In genomic region chr10:89624020-89624419, GRCh38 we compare ENCODE assay signal across 39 cellular contexts.
"Had no signal": no experiment of that assay in that cellular context is flagged by ENCODE, and none has a peak within 500 bp of the region (broad histone marks: within the 10 kb centered on the region; RNA-seq: fewer than 3 reads in every experiment).

No MANE protein-coding gene starts in this region.

- H3K9me3 ChIP-seq: adrenal gland had no signal

- H3K27me3 ChIP-seq: adrenal gland, ascending aorta, body of pancreas, brain microvascular endothelial cell, breast epithelium, cardiac muscle cell had no signal

- H3K4me1 ChIP-seq: ascending aorta, body of pancreas, breast epithelium had no signal

- H3K27ac ChIP-seq: adrenal gland, ascending aorta, body of pancreas, brain microvascular endothelial cell, breast epithelium had no signal

- H3K4me3 Mint-ChIP-seq: activated naive CD4-positive, alpha-beta T cell treated with anti-CD3 and anti-CD28 coated beads for 36 hours; activated naive CD4-positive, alpha-beta T cell treated with anti-CD3 and anti-CD28 coated beads, Interleukin-2, amount 10 ng/mL, durations not matched to agents 7 days and 5 days; activated naive CD4-positive, alpha-beta T cell treated with anti-CD3 and anti-CD28 coated beads, Interleukin-2, amount 50 U/mL, for 24 hours; activated naive CD8-positive, alpha-beta T cell; activated naive CD8-positive, alpha-beta T cell treated with anti-CD3 and anti-CD28 coated beads for 36 hours; activated naive CD8-positive, alpha-beta T cell treated with anti-CD3 and anti-CD28 coated beads, Interleukin-2, amount 10 ng/mL, durations not matched to agents 7 days and 5 days; activated naive CD8-positive, alpha-beta T cell treated with anti-CD3 and anti-CD28 coated beads, Interleukin-2, amount 50 U/mL, for 24 hours; activated T-cell treated with anti-CD3 and anti-CD28 coated beads, Interleukin-2, amount 50 U/mL, for 24 hours; activated T-cell treated with anti-CD3 and anti-CD28 coated beads, Interleukin-2, amount 50 U/mL, for 4 hours; activated T-cell treated with anti-CD3 and anti-CD28 coated beads, Interleukin-2, amount 50 U/mL, for 72 hours; activated T-helper 1 cell treated with anti-CD3 and anti-CD28 coated beads, Interleukin-12 subunit alpha, Interleukin-12 subunit beta, Interleukin-2, Interleukin-4 antibody, amounts not matched to agents 30 ng/mL and 10 ng/mL and 1 ng/mL, durations not matched to agents 14 hours and 24 hours and 36 hours; activated T-helper 17 cell treated with anti-CD3 and anti-CD28 coated beads, Interleukin-2, amount 50 U/mL, for 72 hours; brain; central memory CD8-positive, alpha-beta T cell had no signal

- ATAC-seq: activated naive CD4-positive, alpha-beta T cell treated with anti-CD3 and anti-CD28 coated beads, Interleukin-2, amount 50 U/mL, for 72 hours; activated naive CD8-positive, alpha-beta T cell treated with anti-CD3 and anti-CD28 coated beads, Interleukin-2, amount 50 U/mL, for 24 hours; activated T-cell treated with anti-CD3 and anti-CD28 coated beads, Interleukin-2, amount 50 U/mL, for 4 hours; activated T-cell treated with anti-CD3 and anti-CD28 coated beads, Interleukin-2, amount 50 U/mL, for 72 hours; activated T-helper 17 cell treated with anti-CD3 and anti-CD28 coated beads, Interleukin-2, amount 50 U/mL, for 72 hours; body of pancreas had no signal

- H3K9me3 Mint-ChIP-seq: activated naive CD4-positive, alpha-beta T cell treated with anti-CD3 and anti-CD28 coated beads, Interleukin-2, amount 50 U/mL, for 24 hours; central memory CD8-positive, alpha-beta T cell had no signal

- H3K27me3 Mint-ChIP-seq: activated naive CD4-positive, alpha-beta T cell treated with anti-CD3 and anti-CD28 coated beads, Interleukin-2, amount 10 ng/mL, durations not matched to agents 7 days and 5 days; activated naive CD4-positive, alpha-beta T cell treated with anti-CD3 and anti-CD28 coated beads, Interleukin-2, amount 50 U/mL, for 24 hours; activated naive CD8-positive, alpha-beta T cell treated with anti-CD3 and anti-CD28 coated beads for 36 hours; activated naive CD8-positive, alpha-beta T cell treated with anti-CD3 and anti-CD28 coated beads, Interleukin-2, amount 10 ng/mL, durations not matched to agents 7 days and 5 days; activated naive CD8-positive, alpha-beta T cell treated with anti-CD3 and anti-CD28 coated beads, Interleukin-2, amount 50 U/mL, for 24 hours; activated T-cell treated with anti-CD3 and anti-CD28 coated beads, Interleukin-2, amount 50 U/mL, for 24 hours; activated T-helper 17 cell treated with anti-CD3 and anti-CD28 coated beads, Interleukin-2, amount 50 U/mL, for 72 hours; brain; central memory CD8-positive, alpha-beta T cell had no signal

- H3K36me3 Mint-ChIP-seq: activated naive CD8-positive, alpha-beta T cell treated with anti-CD3 and anti-CD28 coated beads, Interleukin-2, amount 10 ng/mL, durations not matched to agents 7 days and 5 days had no signal

- H3K4me3 ChIP-seq: adrenal gland, ascending aorta, body of pancreas, breast epithelium, cardiac muscle cell had no signal

- H3K4me1 Mint-ChIP-seq: activated naive CD4-positive, alpha-beta T cell treated with anti-CD3 and anti-CD28 coated beads, Interleukin-2, amount 10 ng/mL, durations not matched to agents 7 days and 5 days; activated naive CD4-positive, alpha-beta T cell treated with anti-CD3 and anti-CD28 coated beads, Interleukin-2, amount 50 U/mL, for 24 hours; activated naive CD8-positive, alpha-beta T cell treated with anti-CD3 and anti-CD28 coated beads for 36 hours; activated naive CD8-positive, alpha-beta T cell treated with anti-CD3 and anti-CD28 coated beads, Interleukin-2, amount 10 ng/mL, durations not matched to agents 7 days and 5 days; activated naive CD8-positive, alpha-beta T cell treated with anti-CD3 and anti-CD28 coated beads, Interleukin-2, amount 50 U/mL, for 24 hours; activated T-helper 17 cell treated with anti-CD3 and anti-CD28 coated beads, Interleukin-2, amount 50 U/mL, for 72 hours; central memory CD8-positive, alpha-beta T cell had no signal

- H3K36me3 ChIP-seq: adrenal gland, ascending aorta, brain microvascular endothelial cell, breast epithelium, cardiac muscle cell had no signal

- H3K27ac Mint-ChIP-seq: activated naive CD4-positive, alpha-beta T cell treated with anti-CD3 and anti-CD28 coated beads for 36 hours; activated naive CD4-positive, alpha-beta T cell treated with anti-CD3 and anti-CD28 coated beads, Interleukin-2, amount 10 ng/mL, durations not matched to agents 7 days and 5 days; activated naive CD4-positive, alpha-beta T cell treated with anti-CD3 and anti-CD28 coated beads, Interleukin-2, amount 50 U/mL, for 24 hours; activated naive CD4-positive, alpha-beta T cell treated with anti-CD3 and anti-CD28 coated beads, Interleukin-2, amount 50 U/mL, for 72 hours; activated naive CD8-positive, alpha-beta T cell; activated naive CD8-positive, alpha-beta T cell treated with anti-CD3 and anti-CD28 coated beads for 36 hours; activated naive CD8-positive, alpha-beta T cell treated with anti-CD3 and anti-CD28 coated beads, Interleukin-2, amount 10 ng/mL, durations not matched to agents 7 days and 5 days; activated naive CD8-positive, alpha-beta T cell treated with anti-CD3 and anti-CD28 coated beads, Interleukin-2, amount 50 U/mL, for 24 hours; activated T-cell treated with anti-CD3 and anti-CD28 coated beads, Interleukin-2, amount 50 U/mL, for 24 hours; activated T-cell treated with anti-CD3 and anti-CD28 coated beads, Interleukin-2, amount 50 U/mL, for 72 hours; activated T-helper 1 cell treated with anti-CD3 and anti-CD28 coated beads, Interleukin-12 subunit alpha, Interleukin-12 subunit beta, Interleukin-2, Interleukin-4 antibody, amounts not matched to agents 30 ng/mL and 10 ng/mL and 1 ng/mL, durations not matched to agents 14 hours and 24 hours and 36 hours; activated T-helper 17 cell treated with anti-CD3 and anti-CD28 coated beads, Interleukin-2, amount 50 U/mL, for 72 hours; activated T-helper 2 cell treated with anti-CD3 and anti-CD28 coated beads, Interferon-gamma antibody, Interleukin-2, Interleukin-4, amounts not matched to agents 10 μg/mL and 5 μg/mL and 100 μg/mL, durations not matched to agents 14 hours and 24 hours and 36 hours had no signal

- DNase-seq: activated effector memory CD4-positive, alpha-beta T cell treated with anti-CD3 and anti-CD28 coated beads, Interleukin-2, amount 50 U/mL, for 16 hours; activated effector memory CD4-positive, alpha-beta T cell treated with Interleukin-2 at 50 U/mL for 16 hours; activated gamma-delta T cell; activated gamma-delta T cell treated with Interleukin-2 at 50 U/mL for 16 hours; activated naive CD4-positive, alpha-beta T cell; activated naive CD4-positive, alpha-beta T cell treated with anti-CD3 and anti-CD28 coated beads for 36 hours; activated naive CD4-positive, alpha-beta T cell treated with anti-CD3 and anti-CD28 coated beads, Interleukin-2, amount 10 ng/mL, durations not matched to agents 7 days and 5 days; activated naive CD4-positive, alpha-beta T cell treated with anti-CD3 and anti-CD28 coated beads, Interleukin-2, amount 50 U/mL, for 16 hours; activated naive CD4-positive, alpha-beta T cell treated with Interleukin-2 at 50 U/mL for 16 hours; activated naive CD8-positive, alpha-beta T cell treated with anti-CD3 and anti-CD28 coated beads for 36 hours; activated naive CD8-positive, alpha-beta T cell treated with anti-CD3 and anti-CD28 coated beads, Interleukin-2, amount 10 ng/mL, durations not matched to agents 7 days and 5 days; activated naive CD8-positive, alpha-beta T cell treated with anti-CD3 and anti-CD28 coated beads, Interleukin-2, amount 50 U/mL, for 24 hours; activated T-cell treated with anti-CD3 and anti-CD28 coated beads for 4 hours; activated T-cell treated with anti-CD3 and anti-CD28 coated beads, Interleukin-2, amount 50 U/mL, for 1 hour; activated T-cell treated with anti-CD3 and anti-CD28 coated beads, Interleukin-2, amount 50 U/mL, for 24 hours; activated T-cell treated with anti-CD3 and anti-CD28 coated beads, Interleukin-2, amount 50 U/mL, for 4 hours; activated T-cell treated with anti-CD3 and anti-CD28 coated beads, Interleukin-2, amount 50 U/mL, for 48 hours; activated T-cell treated with anti-CD3 and anti-CD28 coated beads, Interleukin-2, amount 50 U/mL, for 72 hours; adrenal gland; amniotic stem cell; amygdala; anterior cingulate cortex; aorta; body of pancreas; brain microvascular endothelial cell; caudate nucleus; central memory CD4-positive, alpha-beta T cell; cerebellar nuclear complex had no signal
